ENCODE assay signal across 20 cellular contexts in genomic region chr10:23200997-23201652, GRCh38. TPM values are rescaled to one million over a fixed set of nuclear protein-coding genes. Genes with fewer than 3 reads are reported as not detected.
DNase-seq lines count a peak whose midpoint lies in the region; ATAC-seq, FAIRE-seq and TF ChIP-seq lines count a peak whose summit lies in the region.
"Had no signal": no experiment of that assay in that cellular context is flagged by ENCODE, and none has a peak within 500 bp of the region (broad histone marks: within the 10 kb centered on the region; RNA-seq: fewer than 3 reads in every experiment).

No MANE protein-coding gene starts in this region.

- H2BK5ac ChIP-seq in H1 (ENCODE audit: low read depth, low read length), result no peak overlapping the region

- H2BK15ac ChIP-seq in H1 (ENCODE audit: low read length), result no peak overlapping the region

- intact Hi-C loops in aorta (cut with DNase I), result no loop called here

- H3K27ac ChIP-seq in H1 (ENCODE audit: low read depth, low read length), result no peak overlapping the region
- no peak overlapping the region for H3K27ac ChIP-seq in osteoblast (ENCODE audit: low read depth, low read length)
- no peak overlapping the region for H3K27ac ChIP-seq in aorta (ENCODE audit: low read depth in 1 of 2, low read length in 2 of 2)

- POLR2A ChIA-PET in H1 (lab: Charles Lee; ENCODE audit: partially characterized antibody), result interaction anchor here (0.6 kb wide), 1 partner anchor 65 kb away, joined by 3 read pairs; no protein-coding TSS in a partner anchor

- TF ChIP-seq CTCF in H1 (IDR thresholded peaks at IDR 0.05; ENCODE audit: control extremely low read depth in 1 of 3, insufficient read depth in 1 of 3, low read depth in 1 of 3, low read length in 3 of 3) (no peak), osteoblast (IDR thresholded peaks at IDR 0.05; ENCODE audit: extremely low read depth, low read depth, low read length) (no peak)

- no peak overlapping the region for H2AK5ac ChIP-seq in H1 (ENCODE audit: low read depth, low read length)

- CTCF ChIA-PET in H1 (lab: Charles Lee; ENCODE audit: partially characterized antibody), result interaction anchor here (0.5 to 3.9 kb wide), 8 partner anchors 11 to 498 kb away, joined by 3 to 16 read pairs (median 4); no protein-coding TSS in a partner anchor

- no peak overlapping the region for H3K14ac ChIP-seq in H1 (ENCODE audit: insufficient read length)

- no peak overlapping the region for H4K8ac ChIP-seq in H1 (ENCODE audit: extremely low read depth, insufficient read depth, low read length)

- H4K20me1 ChIP-seq in H1 (replicated peaks in 1 of 2; ENCODE audit: control insufficient read depth in 1 of 2, insufficient read depth in 2 of 2, low read length in 2 of 2) (peaks cover 19 to 27% of the 10 kb centered on the region in 2 experiments), osteoblast (ENCODE audit: insufficient read depth, low read length) (no peaks in the 10 kb centered on the region)

- H3K9me3 ChIP-seq in H1 (ENCODE audit: insufficient read depth in 2 of 2, low read depth in 1 of 2, low read length in 1 of 2), result no peaks in the 10 kb centered on the region
- no peaks in the 10 kb centered on the region for H3K9me3 ChIP-seq in osteoblast (ENCODE audit: low read depth, low read length)
- no peaks in the 10 kb centered on the region for H3K9me3 ChIP-seq in aorta (ENCODE audit: control insufficient read depth, low read length)
- H3K9me3 ChIP-seq: BE2C, Caco-2, HAP-1 had no signal

- no peak overlapping the region for H3K4ac ChIP-seq in H1 (replicated peaks; ENCODE audit: insufficient read length, low read depth, low read length)

- DNase-seq in H7 (peak; percentile 59), H1 (ENCODE audit: low read depth in 1 of 2, low spot score in 2 of 2) (no peak), osteoblast (ENCODE audit: insufficient read length, low spot score, missing footprints) (peak; percentile 66), aorta (no peak), occipital lobe (lab: John Stamatoyannopoulos, UW) (no peak)
- DNase-seq in activated CD4-positive, alpha-beta T cell treated with anti-CD3 and anti-CD28 coated beads, Interleukin-2, amount 50 U/mL, for 4 hours, result no peak
- DNase-seq: ACHN; BE2C; C1 segment of cervical spinal cord; Caco-2; CD4-positive, CD25-positive, alpha-beta regulatory T cell; GOT3 had no signal

- no peak overlapping the region for H3K23ac ChIP-seq in H1 (ENCODE audit: insufficient read length)

- H3K79me2 ChIP-seq in H1 (ENCODE audit: control insufficient read depth in 1 of 2, insufficient read depth in 2 of 2, low read length in 2 of 2), result no peaks in the 10 kb centered on the region
- H3K79me2 ChIP-seq in osteoblast (ENCODE audit: insufficient read depth, low read length), result no peaks in the 10 kb centered on the region

- H3K27me3 ChIP-seq in H7 (ENCODE audit: control insufficient read depth, insufficient read depth, low read length), result peaks cover 91% of the 10 kb centered on the region
- H3K27me3 ChIP-seq in H1 (replicated peaks in 1 of 4; ENCODE audit: control insufficient read depth in 3 of 4, extremely low read depth in 1 of 4, insufficient read depth in 3 of 4, low read length in 3 of 4), result peaks cover 85 to 99% (median 95%) of the 10 kb centered on the region in 4 experiments
- H3K27me3 ChIP-seq in osteoblast (ENCODE audit: insufficient read depth, low read length), result peaks cover 34% of the 10 kb centered on the region
- no peaks in the 10 kb centered on the region for H3K27me3 ChIP-seq in aorta (ENCODE audit: control insufficient read depth in 1 of 2, insufficient read depth in 2 of 2, low read length in 1 of 2)

- no peak overlapping the region for H2BK20ac ChIP-seq in H1 (ENCODE audit: low read length)

- no peak overlapping the region for H4K5ac ChIP-seq in H1 (ENCODE audit: insufficient read length, low read depth, low read length)

- H3K4me1 ChIP-seq in H1 (replicated peaks in 1 of 4; ENCODE audit: control insufficient read depth in 3 of 4, insufficient read depth in 4 of 4, low read length in 3 of 4), result peaks cover 3 to 28% (median 14%) of the 10 kb centered on the region in 4 experiments
- H3K4me1 ChIP-seq in osteoblast (ENCODE audit: insufficient read depth, low read length), result no peaks in the 10 kb centered on the region
- no peaks in the 10 kb centered on the region for H3K4me1 ChIP-seq in aorta (ENCODE audit: control insufficient read depth in 1 of 2, insufficient read depth in 2 of 2, low read length in 2 of 2)
- H3K4me1 ChIP-seq: BE2C, Caco-2, HAP-1 had no signal

- H3K4me3 ChIP-seq in H7 (ENCODE audit: insufficient read depth, low read depth, low read length) (no peak overlapping the region), H1 (ENCODE audit: extremely low read depth in 1 of 4, insufficient read depth in 2 of 4, low read depth in 3 of 4, low read length in 4 of 4) (0 out of 8 replicates have a peak overlapping the region, but pooled peaks of 1 of the 4 experiments have one; percentile 2), osteoblast (ENCODE audit: insufficient read depth, low read length) (no peak overlapping the region), aorta (ENCODE audit: low read length in 2 of 2) (no peak overlapping the region)
- H3K4me3 ChIP-seq: HAP-1 had no signal

- WGBS in H1 (ENCODE audit: extremely low coverage in 1 of 2, insufficient coverage in 1 of 2, insufficient read length in 1 of 2, insufficient replicate concordance in 2 of 2, low coverage in 1 of 2, low lambda C conversion rate in 2 of 2, missing lambda C conversion rate in 1 of 2), 2 experiments, result 8% methylated on average over 11 of the region's 11 CpGs; no CpG with 5 or more reads in 1 of the 2 experiments
- WGBS in aorta, 2 donors, result 2 to 3% methylated on average over 11 of the region's 11 CpGs

- H2BK12ac ChIP-seq in H1 (ENCODE audit: low read depth, low read length), result 0 out of 2 replicates have a peak overlapping the region, but pooled peaks have one; percentile 30

- no peak overlapping the region for H2AFZ ChIP-seq in H1 (ENCODE audit: low read length)
- H2AFZ ChIP-seq in osteoblast (ENCODE audit: low read length), result no peak overlapping the region

- no peak overlapping the region for H3K18ac ChIP-seq in H1 (ENCODE audit: extremely low read depth, low read length)

- H3K23me2 ChIP-seq in H1 (ENCODE audit: low read depth, low read length), result peaks cover 5% of the 10 kb centered on the region; the same call in 1 of the 2 replicates

- H3K79me1 ChIP-seq in H1 (ENCODE audit: low read depth, low read length), result no peaks in the 10 kb centered on the region

- TF ChIP-seq POLR2A in H1 (IDR thresholded peaks at IDR 0.05; ENCODE audit: control extremely low read depth in 1 of 2, low read depth in 2 of 2, low read length in 2 of 2), result no peak

- H3K4me2 ChIP-seq in H1 (ENCODE audit: insufficient read depth in 1 of 2, low read depth in 2 of 2, low read length in 2 of 2) (peak overlapping the region; percentile 16 to 91; a peak in 2 of 4 replicates), osteoblast (ENCODE audit: insufficient read depth, low read length) (no peak overlapping the region)

- H3K36me3 ChIP-seq in H7 (replicated peaks; ENCODE audit: control insufficient read depth, insufficient read depth, low read length), result no peaks in the 10 kb centered on the region
- H3K36me3 ChIP-seq in H1 (ENCODE audit: control insufficient read depth in 2 of 4, insufficient read depth in 4 of 4, low read length in 3 of 4), result no peaks in the 10 kb centered on the region; a peak in 1 of 8 replicates
- H3K36me3 ChIP-seq in osteoblast (ENCODE audit: insufficient read depth, low read length), result no peaks in the 10 kb centered on the region
- H3K36me3 ChIP-seq in aorta (ENCODE audit: control insufficient read depth in 1 of 2, insufficient read depth in 2 of 2, low read length in 1 of 2), result no peaks in the 10 kb centered on the region
- H3K36me3 ChIP-seq: BE2C, HAP-1 had no signal

- H2BK120ac ChIP-seq in H1 (replicated peaks; ENCODE audit: low read depth, low read length), result no peak overlapping the region

- FAIRE-seq in H1 (lab: Jason Lieb, UNC), result no peak
- FAIRE-seq: A204.1, D721Med, G401.6, GM12892, GM18507 had no signal

- no peak for TF ChIP-seq EP300 in H1 (IDR thresholded peaks at IDR 0.05; ENCODE audit: borderline replicate concordance in 1 of 2, low read depth in 2 of 2, low read length in 2 of 2)

- H3K9ac ChIP-seq in H1 (replicated peaks in 1 of 4; ENCODE audit: extremely low read depth in 1 of 4, low read depth in 3 of 4, low read length in 3 of 4), result no peak overlapping the region

- ATAC-seq in aorta (ENCODE audit: low FRiP score), result no peak
- no peak for ATAC-seq in HG02840 (IDR thresholded peaks at IDR 0.05; ENCODE audit: low FRiP score, unreplicated experiment)

- no peak overlapping the region for H4K91ac ChIP-seq in H1 (replicated peaks; ENCODE audit: insufficient read length, low read length)

- no peak overlapping the region for H3K56ac ChIP-seq in H1 (replicated peaks; ENCODE audit: insufficient read length, low read depth, low read length)

- no peak for TF ChIP-seq RAD21 in H1 (IDR thresholded peaks at IDR 0.05 in 1 of 2, conservative IDR thresholded peaks at IDR 0.05 in 1 of 2; ENCODE audit: low read depth in 2 of 2, low read length in 2 of 2)

TF ChIP-seq in H1, 55 proteins besides CTCF, POLR2A, EP300 and RAD21:
- TF ChIP-seq TBP (IDR thresholded peaks at IDR 0.05; ENCODE audit: low read depth, low read length), result no peak
- TF ChIP-seq SUZ12 (IDR thresholded peaks at IDR 0.05; ENCODE audit: low read length), result peak; percentile 20; the same call in 1 of the 2 replicates
- TF ChIP-seq RXRA (IDR thresholded peaks at IDR 0.05; ENCODE audit: insufficient read depth, low read depth, low read length), result no peak
- TF ChIP-seq RNF2 (IDR thresholded peaks at IDR 0.05; ENCODE audit: borderline replicate concordance, low read depth, low read length, missing control alignments, poor library complexity, severe bottlenecking), result peak; percentile 55

RNA-seq across cellular contexts. Expression of gene PTF1A, which starts 9.0 kb away (rescaled TPM):
- 0.38 and 0.48 TPM in 2 replicates for total RNA-seq in H7 (2014; rRNA removed; shearing (Covaris generic))
- total RNA-seq in H1 (2021; fragmentation: NEBNext Ultra II Directional; extraction: Animal tissue kit (Norgen Biotek cat#: 25700)), result not detected in 2 replicates
- polyA plus RNA-seq in H1 (2011; rRNA removed) (not detected in 2 replicates), aorta (not detected)
- polyA plus RNA-seq in H1 (2011; cell fraction: cytosol; rRNA removed), result not detected
- not detected for polyA plus RNA-seq in H1 (2011; cell fraction: nucleus; rRNA removed)
- polyA plus RNA-seq in H1 (2012, experiment 1 of 2), result not detected in 4 replicates
- not detected for polyA plus RNA-seq in H1 (2012, experiment 2 of 2)
- not detected for polyA plus RNA-seq in H1 (2013, experiment 1 of 2)
- not detected for polyA plus RNA-seq in H1 (2013, experiment 2 of 2)
- polyA minus RNA-seq in H1 (2011; rRNA and poly(A)+ RNA removed), result not detected in 2 replicates
- polyA minus RNA-seq in H1 (2011; cell fraction: cytosol; rRNA and poly(A)+ RNA removed), result not detected
- not detected for polyA minus RNA-seq in H1 (2011; cell fraction: nucleus; rRNA and poly(A)+ RNA removed)
- total RNA-seq in osteoblast (not detected in 2 replicates), aorta (not detected), occipital lobe (not detected)
- total RNA-seq: Caco-2; CD4-positive, CD25-positive, alpha-beta regulatory T cell; HT-29 had no signal
- polyA plus RNA-seq: CD4-positive, CD25-positive, alpha-beta regulatory T cell had no signal

Comparison
In these comparisons a context has a peak if more than half of its experiments do, and no peak if none do; other contexts are left out.
1. DNase-seq: peak in H7 (single experiment) and osteoblast (single experiment); none in H1 (0 of 2), activated CD4-positive, alpha-beta T cell treated with anti-CD3 and anti-CD28 coated beads, Interleukin-2, amount 50 U/mL, for 4 hours (0 of 2), aorta (0 of 2) and occipital lobe (single experiment).